8 cellular contexts compared by ENCODE assay signal in the genomic region with DNA sequence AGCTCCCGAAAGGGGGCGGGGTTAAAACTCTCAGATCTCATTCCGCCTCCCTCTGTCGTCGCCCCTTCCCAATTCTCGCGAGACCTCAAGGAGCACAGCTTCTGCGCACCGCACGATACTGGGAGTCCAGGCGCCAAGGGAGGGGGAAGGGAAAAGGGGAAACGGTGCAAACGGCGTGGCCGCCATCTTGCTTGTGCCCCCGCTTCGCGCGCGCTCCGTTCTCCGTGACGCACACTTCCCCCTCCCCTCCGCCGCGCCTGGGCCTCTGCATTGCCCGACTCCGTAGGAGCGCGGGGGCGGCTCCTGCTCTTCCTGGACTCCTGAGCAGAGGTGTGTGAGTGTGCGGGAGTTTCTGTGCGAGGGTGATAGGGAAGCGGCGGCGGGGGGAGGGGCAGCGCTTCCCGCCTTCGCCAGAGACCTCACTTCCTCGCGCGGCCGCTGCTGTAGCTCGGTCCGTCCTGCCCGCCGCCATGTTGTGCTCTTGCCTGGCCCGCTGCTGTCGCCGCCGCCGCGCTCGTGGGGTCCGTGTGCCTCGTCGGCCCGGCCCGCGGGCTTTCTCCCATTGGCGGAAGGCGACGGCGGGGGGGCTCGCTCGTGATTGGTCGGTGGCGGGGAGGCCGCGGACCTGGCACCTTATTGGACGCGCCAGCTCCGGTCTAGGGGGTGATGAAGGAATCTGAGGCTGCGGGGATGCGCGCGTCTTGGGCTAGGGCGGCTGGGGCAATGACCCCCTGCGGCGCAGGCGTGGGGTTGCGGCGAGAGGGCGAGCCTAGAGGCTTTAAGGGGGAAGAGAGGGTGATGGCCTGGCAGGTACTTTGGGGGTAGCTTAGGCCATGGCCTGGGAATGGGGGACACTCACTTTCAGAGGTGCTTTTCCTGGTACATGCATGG. TPM values are rescaled to one million over a fixed set of nuclear protein-coding genes. Genes with fewer than 3 reads are reported as not detected.
A peak's percentile ranks its signal among the peaks of the same experiment; 100 is the strongest.
DNase-seq lines count a peak whose midpoint lies in the region; ATAC-seq, FAIRE-seq and TF ChIP-seq lines count a peak whose summit lies in the region.

TSS of gene NFYC (plus strand) at position 167 of the 891 bp plus-strand sequence. CDS start 47,140 bp downstream, outside the sequence.

- H3K36me3 ChIP-seq in heart right ventricle = peaks cover 0 to 13% (median 5%) of the 10 kb centered on the region in 9 donors
- no peaks in the 10 kb centered on the region for H3K36me3 ChIP-seq in upper lobe of right lung

- peak in 1 of 9 donors; percentile 4 for TF ChIP-seq CTCF in heart right ventricle (IDR thresholded peaks at IDR 0.05)
- TF ChIP-seq CTCF in upper lobe of right lung (IDR thresholded peaks at IDR 0.05) = no peak

- no peaks in the 10 kb centered on the region for H3K27me3 ChIP-seq in heart right ventricle
- no peaks in the 10 kb centered on the region for H3K27me3 ChIP-seq in upper lobe of right lung

- H3K9me3 ChIP-seq in heart right ventricle (no peaks in the 10 kb centered on the region), upper lobe of right lung (no peaks in the 10 kb centered on the region)

- ATAC-seq in HG02852 (IDR thresholded peaks at IDR 0.05; ENCODE audit: unreplicated experiment) = peak; percentile 76
- ATAC-seq in heart right ventricle = peak; percentile 94 to 98 (median 96)
- peak; percentile 96 for ATAC-seq in upper lobe of right lung

- TF ChIP-seq POLR2A in GM12892 (IDR thresholded peaks at IDR 0.05; ENCODE audit: low read depth, low read length) = peak; percentile 90

- WGBS in heart right ventricle, 2 donors = 0% methylated on average over 83 to 84 of the region's 84 CpGs

- peaks cover 0 to 58% (median 31%) of the 10 kb centered on the region in 9 donors for H3K4me1 ChIP-seq in heart right ventricle
- H3K4me1 ChIP-seq in upper lobe of right lung = peaks cover 34% of the 10 kb centered on the region

- H3K27ac ChIP-seq in heart right ventricle = peak within 1 kb of the TSS; percentile 97 to 100 (median 99)
- peak within 1 kb of the TSS; percentile 99 for H3K27ac ChIP-seq in upper lobe of right lung

- peak within 1 kb of the TSS; percentile 72 to 97 (median 82) for H3K4me3 ChIP-seq in heart right ventricle
- H3K4me3 ChIP-seq in upper lobe of right lung = peak within 1 kb of the TSS; percentile 73

- DNase-seq in GM12892 (ENCODE audit: insufficient read length) = peak; percentile 84
- peak; percentile 82 for DNase-seq in NCI-H146 treated with DMSO at 0.1 percent for 48 hours (lab: John Stamatoyannopoulos, UW; ENCODE audit: unreplicated experiment)
- peak; percentile 97 for DNase-seq in amniotic epithelial cell (ENCODE audit: low read depth)
- DNase-seq in heart right ventricle = peak; percentile 94 to 99
- peak; percentile 99 for DNase-seq in posterior vena cava (ENCODE audit: low spot score)
- DNase-seq in upper lobe of right lung = peak; percentile 97

- FAIRE-seq in GM12892 (lab: Jason Lieb, UNC) = peak; percentile 95

- intact Hi-C loops in T-helper 1 cell treated with Interleukin-12 subunit alpha and Interleukin-12 subunit beta and Interleukin-4 antibody, amounts not matched to agents 30 ng/mL and 1 ng/mL, for 36 hours (cut with micrococcal nuclease) = loop anchor here (1.0 to 10.0 kb wide), 15 partner anchors 8 to 1773 kb away; partner anchors contain the start of genes CAP1, CCDC30, CITED4 and CTPS1
- intact Hi-C loops in heart right ventricle (cut with DNase I) (loop anchor here in 3 of 10 donors (1.0 to 10.0 kb wide), 3 partner anchors 18 to 73 kb away; no protein-coding TSS in a partner anchor), posterior vena cava (cut with DNase I) (no loop called here), upper lobe of right lung (cut with DNase I) (no loop called here)

RNA-seq across cellular contexts. Expression of gene NFYC, which starts in this region (rescaled TPM):
- polyA plus RNA-seq in GM12892 (2012; ENCODE audit: missing spikeins) = 34.7 TPM
- total RNA-seq in T-helper 1 cell treated with Interleukin-12 subunit alpha and Interleukin-12 subunit beta and Interleukin-4 antibody, amounts not matched to agents 30 ng/mL and 1 ng/mL, for 36 hours = 98.8 and 103 TPM in 2 replicates
- total RNA-seq in heart right ventricle (10 to 100 TPM; 56.1 to 84.7 (median 73.1) TPM), posterior vena cava (10 to 100 TPM; 33.5 to 44.8 TPM), upper lobe of right lung (56.0 TPM)
- polyA plus RNA-seq in heart right ventricle = 10 to 100 TPM; 49.9 to 55.8 TPM

Comparison
In these comparisons a context has a peak if more than half of its experiments do, and no peak if none do; other contexts are left out.
1. Peak in every context shown above with its lines: DNase-seq, ATAC-seq, H3K4me3 ChIP-seq and H3K27ac ChIP-seq.